22 cellular contexts compared by ENCODE assay signal in genomic region chr18:67876866-67877265, GRCh38.
"Had no signal": no experiment of that assay in that cellular context is flagged by ENCODE, and none has a peak within 500 bp of the region (broad histone marks: within the 10 kb centered on the region; RNA-seq: fewer than 3 reads in every experiment).

No MANE protein-coding gene starts in this region.

- H3K4me1 ChIP-seq: colonic mucosa, upper lobe of right lung had no signal

- H3K27me3 ChIP-seq: brain microvascular endothelial cell, colonic mucosa, upper lobe of right lung had no signal

- H3K36me3 ChIP-seq: brain microvascular endothelial cell, colonic mucosa, upper lobe of right lung had no signal

- DNase-seq: activated CD4-positive, alpha-beta T cell treated with anti-CD3 and anti-CD28 coated beads, Interleukin-2, amount 50 U/mL, for 1 hour; activated CD4-positive, CD25-positive, alpha-beta regulatory T cell treated with anti-CD3 and anti-CD28 coated beads, Interleukin-2, amount 50 U/mL, for 72 hours; activated CD8-positive, alpha-beta memory T cell treated with anti-CD3 and anti-CD28 coated beads for 24 hours; activated CD8-positive, alpha-beta memory T cell treated with anti-CD3 and anti-CD28 coated beads, Interleukin-2, amount 50 U/mL, for 48 hours; activated effector memory CD4-positive, alpha-beta T cell treated with Interleukin-2 at 50 U/mL for 16 hours; activated naive CD4-positive, alpha-beta T cell treated with anti-CD3 and anti-CD28 coated beads, Interleukin-2, amount 10 ng/mL, durations not matched to agents 7 days and 5 days; activated naive CD8-positive, alpha-beta T cell treated with anti-CD3 and anti-CD28 coated beads, Interleukin-2, amount 50 U/mL, for 24 hours; activated T-cell treated with anti-CD3 and anti-CD28 coated beads, Interleukin-2, amount 50 U/mL, for 48 hours; anterior cingulate cortex; brain microvascular endothelial cell; central memory CD4-positive, alpha-beta T cell; colonic mucosa; immature natural killer cell; kidney glomerular epithelial cell; left ventricle myocardium superior; retina; stimulated activated CD4-positive, alpha-beta T cell treated with anti-CD3 and anti-CD28 coated beads, Interleukin-12 subunit alpha, Interleukin-12 subunit beta, amount 100 ng/mL, for 4 hours; stimulated activated CD4-positive, alpha-beta T cell treated with anti-CD3 and anti-CD28 coated beads, Interleukin-1b, Interleukin-23, amount 100 ng/mL, for 48 hours; stimulated activated CD8-positive, alpha-beta memory T cell treated with anti-CD3 and anti-CD28 coated beads, Interleukin-4, amount 100 ng/mL, for 48 hours; stimulated activated naive CD4-positive, alpha-beta T cell; upper lobe of right lung had no signal

- ATAC-seq: activated naive CD8-positive, alpha-beta T cell treated with anti-CD3 and anti-CD28 coated beads, Interleukin-2, amount 50 U/mL, for 24 hours; left ventricle myocardium superior; upper lobe of right lung had no signal

- H3K27ac ChIP-seq: brain microvascular endothelial cell, colonic mucosa, upper lobe of right lung, VCaP had no signal

- H3K4me3 ChIP-seq: colonic mucosa, upper lobe of right lung had no signal

- H3K9me3 ChIP-seq: colonic mucosa, upper lobe of right lung had no signal
